Comparison of ENCODE assay signal across 31 cellular contexts in the genomic region with DNA sequence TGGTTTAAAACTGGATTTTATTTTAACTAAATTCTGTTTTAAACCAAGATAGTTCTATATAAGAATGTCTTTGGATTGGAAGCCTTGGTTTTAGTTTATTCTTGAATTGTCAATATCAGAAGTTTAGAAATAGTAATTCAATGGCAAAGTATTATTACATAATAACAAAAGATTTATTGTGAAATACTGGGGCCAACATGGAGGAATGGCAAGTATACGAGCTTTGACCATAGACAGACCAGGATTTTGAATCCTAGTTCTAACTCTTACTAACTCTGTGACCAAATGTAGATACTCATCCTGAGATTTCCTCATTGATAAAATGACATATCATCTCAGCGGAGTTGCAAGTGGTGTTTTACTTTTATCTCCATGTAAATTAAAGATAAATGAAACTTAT.
"Had no signal": no experiment of that assay in that cellular context is flagged by ENCODE, and none has a peak within 500 bp of the region (broad histone marks: within the 10 kb centered on the region; RNA-seq: fewer than 3 reads in every experiment).

No MANE protein-coding gene starts in this region.

- H3K4me3 ChIP-seq: colonic mucosa, esophagus squamous epithelium, heart right ventricle, left lung, ovary, psoas muscle, skin epidermis, thoracic aorta, tibial nerve, upper lobe of right lung, uterus had no signal

- H3K27me3 ChIP-seq: colonic mucosa, esophagus squamous epithelium, heart right ventricle, left lung, ovary, tibial nerve, upper lobe of right lung, uterus had no signal

- H3K4me1 ChIP-seq: colonic mucosa, upper lobe of right lung, uterus had no signal

- FAIRE-seq: endothelial cell of umbilical vein had no signal

- ATAC-seq: naive thymus-derived CD4-positive, alpha-beta T cell; stimulated activated naive B cell treated with anti-CD40 and anti-IgM and Interleukin-4, amounts not matched to agents 10 μg/mL and 1 μg/mL and 100 μg/mL, for 72 hours had no signal

- H3K9me3 ChIP-seq: colonic mucosa, esophagus squamous epithelium, heart right ventricle, left lung, ovary, psoas muscle, thoracic aorta, tibial nerve, upper lobe of right lung, uterus had no signal

- DNase-seq: colonic mucosa; effector CD8-positive, alpha-beta T cell; endodermal cell; erythroblast; esophagus squamous epithelium; foreskin melanocyte; glutamatergic neuron; heart right ventricle; hippocampal formation; left cardiac atrium; left lung; mesenchymal stem cell; midbrain; naive thymus-derived CD4-positive, alpha-beta T cell; nephron progenitor cell; occipital lobe; ovary; posterior cingulate gyrus; psoas muscle; right cardiac atrium; stimulated activated CD4-positive, alpha-beta T cell treated with anti-CD3 and anti-CD28 coated beads, Interleukin-15, amount 100 ng/mL, for 24 hours; stimulated activated CD4-positive, alpha-beta T cell treated with anti-CD3 and anti-CD28 coated beads, Interleukin-2, amount 100 ng/mL, for 48 hours; stimulated activated naive B cell treated with anti-CD40 and anti-IgM and Interleukin-4, amounts not matched to agents 10 μg/mL and 1 μg/mL and 100 μg/mL, for 72 hours; upper lobe of right lung; uterus had no signal

- H3K9me3 Mint-ChIP-seq: dendritic cell treated with granulocyte-macrophage colony-stimulating factor and Interleukin-4, amounts not matched to agents 40 ng/mL and 50 ng/mL, for 4 days; endodermal cell; naive thymus-derived CD4-positive, alpha-beta T cell; stimulated activated naive B cell treated with anti-CD40 and anti-IgM and Interleukin-4, amounts not matched to agents 10 μg/mL and 1 μg/mL and 100 μg/mL, for 72 hours; stimulated activated naive CD8-positive, alpha-beta T cell treated with anti-CD3 and anti-CD28 coated beads, Interleukin-15, Interleukin-2, amounts not matched to agents 100 ng/mL and 50 ng/mL, for 24 hours had no signal

- H3K36me3 Mint-ChIP-seq: stimulated activated naive B cell treated with anti-CD40 and anti-IgM and Interleukin-4, amounts not matched to agents 10 μg/mL and 1 μg/mL and 100 μg/mL, for 72 hours had no signal

- H3K27ac Mint-ChIP-seq: dendritic cell treated with granulocyte-macrophage colony-stimulating factor and Interleukin-4, amounts not matched to agents 40 ng/mL and 50 ng/mL, for 4 days; stimulated activated naive B cell treated with anti-CD40 and anti-IgM and Interleukin-4, amounts not matched to agents 10 μg/mL and 1 μg/mL and 100 μg/mL, for 72 hours; stimulated activated naive CD8-positive, alpha-beta T cell treated with anti-CD3 and anti-CD28 coated beads, Interleukin-15, Interleukin-2, amounts not matched to agents 100 ng/mL and 50 ng/mL, for 24 hours had no signal

- H3K4me3 Mint-ChIP-seq: dendritic cell treated with granulocyte-macrophage colony-stimulating factor and Interleukin-4, amounts not matched to agents 40 ng/mL and 50 ng/mL, for 4 days; endodermal cell; naive thymus-derived CD4-positive, alpha-beta T cell; nephron progenitor cell; stimulated activated naive B cell treated with anti-CD40 and anti-IgM and Interleukin-4, amounts not matched to agents 10 μg/mL and 1 μg/mL and 100 μg/mL, for 72 hours; stimulated activated naive CD8-positive, alpha-beta T cell treated with anti-CD3 and anti-CD28 coated beads, Interleukin-15, Interleukin-2, amounts not matched to agents 100 ng/mL and 50 ng/mL, for 24 hours had no signal

- H3K27me3 Mint-ChIP-seq: dendritic cell treated with granulocyte-macrophage colony-stimulating factor and Interleukin-4, amounts not matched to agents 40 ng/mL and 50 ng/mL, for 4 days; stimulated activated naive CD8-positive, alpha-beta T cell treated with anti-CD3 and anti-CD28 coated beads, Interleukin-15, Interleukin-2, amounts not matched to agents 100 ng/mL and 50 ng/mL, for 24 hours had no signal

- H3K36me3 ChIP-seq: colonic mucosa, esophagus squamous epithelium, left lung, ovary, thoracic aorta, tibial nerve, upper lobe of right lung, uterus had no signal

- H3K4me1 Mint-ChIP-seq: stimulated activated naive B cell treated with anti-CD40 and anti-IgM and Interleukin-4, amounts not matched to agents 10 μg/mL and 1 μg/mL and 100 μg/mL, for 72 hours had no signal

- H3K27ac ChIP-seq: colonic mucosa, esophagus squamous epithelium, heart right ventricle, left lung, ovary, psoas muscle, skin epidermis, thoracic aorta, tibial nerve, upper lobe of right lung, uterus had no signal
